Comparison of ENCODE assay signal across 1 cellular context in genomic region chr15:66704019-66704782, GRCh38.
TF ChIP-seq lines count a peak whose summit lies in the region.

No MANE protein-coding gene starts in this region.

TF ChIP-seq in GM23338, 12 proteins besides CTCF, POLR2A, EP300 and RAD21 (continued from another document):
- no peak for TF ChIP-seq CREB1 (CRISPR knock-in tag; IDR thresholded peaks at IDR 0.05; ENCODE audit: low read depth)
